8 cellular contexts compared by ENCODE assay signal in genomic region chr1:223363856-223364684, GRCh38. TPM values are rescaled to one million over a fixed set of nuclear protein-coding genes. Genes with fewer than 3 reads are reported as not detected.
DNase-seq lines count a peak whose midpoint lies in the region; ATAC-seq and TF ChIP-seq lines count a peak whose summit lies in the region.

TSS of gene SUSD4 (minus strand) at chr1:223364176. CDS start at chr1:223363425, 751 bp downstream.

- intact Hi-C loops in lower leg skin (cut with DNase I; ENCODE audit: low total_unique reads), result loop anchor here (10.0 kb wide), 1 partner anchor 229 kb away; no protein-coding TSS in a partner anchor

- peaks cover 4% of the 10 kb centered on the region for H3K36me3 Mint-ChIP-seq in central memory CD8-positive, alpha-beta T cell (ENCODE audit: insufficient read depth)

- peaks cover 56% of the 10 kb centered on the region for H3K27me3 Mint-ChIP-seq in central memory CD8-positive, alpha-beta T cell

- no peak within 1 kb of the TSS for H3K27ac Mint-ChIP-seq in central memory CD8-positive, alpha-beta T cell (ENCODE audit: low read depth)

- WGBS in lower leg skin, 2 donors, result 1% methylated on average over 32 to 37 of the region's 111 CpGs

- TF ChIP-seq CTCF in AG10803 (conservative IDR thresholded peaks at IDR 0.05; ENCODE audit: low read length) (no peak), lower leg skin (IDR thresholded peaks at IDR 0.05) (no peak)

- ATAC-seq in GM19463 (IDR thresholded peaks at IDR 0.05; ENCODE audit: unreplicated experiment) (peak; percentile 74), HG03039 (IDR thresholded peaks at IDR 0.05; ENCODE audit: unreplicated experiment) (no peak)
- ATAC-seq in activated CD4-positive, CD25-positive, alpha-beta regulatory T cell treated with anti-CD3 and anti-CD28 coated beads, Interleukin-2, amount 50 U/mL, for 24 hours, result peak; percentile 73 to 78
- ATAC-seq in central memory CD8-positive, alpha-beta T cell (replicated peaks; ENCODE audit: extremely low read depth, poor library complexity, severe bottlenecking), result peak; percentile 70

- peaks cover 5% of the 10 kb centered on the region for H3K4me1 Mint-ChIP-seq in central memory CD8-positive, alpha-beta T cell

- H3K4me3 ChIP-seq in AG10803 (ENCODE audit: low read length), result peak within 1 kb of the TSS; percentile 45
- peak within 1 kb of the TSS; percentile 30 for H3K4me3 ChIP-seq in lower leg skin (ENCODE audit: low read depth, poor library complexity, severe bottlenecking)

- H3K9me3 Mint-ChIP-seq in central memory CD8-positive, alpha-beta T cell, result no peaks in the 10 kb centered on the region

- no peak for TF ChIP-seq POLR2A in lower leg skin (IDR thresholded peaks at IDR 0.05)

- no peak for DNase-seq in AG10803 (ENCODE audit: low read depth)
- DNase-seq in NCI-H146 treated with DMSO at 0.1 percent for 48 hours (lab: John Stamatoyannopoulos, UW; ENCODE audit: unreplicated experiment), result peak; percentile 28
- DNase-seq in central memory CD8-positive, alpha-beta T cell (ENCODE audit: low spot score in 2 of 2), result peak; percentile 18 to 25
- DNase-seq in lower leg skin (ENCODE audit: low spot score in 2 of 2), result no peak
- peak; percentile 59 for DNase-seq in stimulated activated CD4-positive, alpha-beta T cell treated with anti-CD3 and anti-CD28 coated beads, Interleukin-4, amount 100 ng/mL, for 24 hours

- peak within 1 kb of the TSS; percentile 77 for H3K4me3 Mint-ChIP-seq in central memory CD8-positive, alpha-beta T cell

RNA-seq across cellular contexts. Expression of gene SUSD4, which starts in this region (rescaled TPM):
- 1 to 10 TPM; 2.7 to 6.8 (median 3.8) TPM for total RNA-seq in lower leg skin

Comparison
In these comparisons a context has a peak if more than half of its experiments do, and no peak if none do; other contexts are left out.
1. DNase-seq: peak in NCI-H146 treated with DMSO at 0.1 percent for 48 hours (single experiment), central memory CD8-positive, alpha-beta T cell (2 of 2) and stimulated activated CD4-positive, alpha-beta T cell treated with anti-CD3 and anti-CD28 coated beads, Interleukin-4, amount 100 ng/mL, for 24 hours (single experiment); none in AG10803 (single experiment) and lower leg skin (0 of 2).